ENCODE assay signal across 8 cellular contexts in the genomic region with DNA sequence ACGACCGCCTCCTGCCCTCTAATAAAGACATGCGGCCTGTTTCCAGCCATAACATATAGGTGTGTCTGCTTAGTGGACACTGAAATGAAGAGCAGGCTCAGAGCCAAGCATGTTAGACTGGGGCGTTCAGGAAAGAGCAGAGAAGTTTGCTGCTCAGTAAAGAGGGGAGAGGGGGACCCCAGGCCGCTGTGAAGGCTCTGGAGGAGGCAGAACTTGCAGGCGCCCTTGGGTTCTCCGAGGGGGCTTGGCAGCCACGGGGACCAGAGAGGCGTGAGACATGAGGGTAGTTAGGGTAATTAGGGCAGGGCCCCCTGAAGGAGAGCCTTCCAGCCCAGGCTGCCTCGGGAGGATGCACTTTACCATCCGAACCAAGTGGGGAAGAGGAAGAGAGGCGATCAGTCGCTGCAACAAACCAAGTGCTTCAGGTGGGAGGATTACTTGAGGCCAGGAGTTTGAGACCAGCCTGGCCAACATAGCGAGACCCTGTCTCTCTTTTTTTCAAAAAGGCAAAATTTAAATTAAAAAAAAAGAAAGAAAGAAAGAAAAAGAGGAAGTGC. TPM values are rescaled to one million over a fixed set of nuclear protein-coding genes. Genes with fewer than 3 reads are reported as not detected.
DNase-seq lines count a peak whose midpoint lies in the region; ATAC-seq, FAIRE-seq and TF ChIP-seq lines count a peak whose summit lies in the region.

No MANE protein-coding gene starts in this region.

- no peak for FAIRE-seq in bronchial epithelial cell (lab: Jason Lieb, UNC)

- no peak for ATAC-seq in natural killer cell treated with Interleukin-12 subunit alpha and Interleukin-12 subunit beta and Interleukin-15 and Interleukin-18, amount 100 ng/mL, for 72 hours
- ATAC-seq in sciatic nerve: no peak

- peaks cover 13% of the 10 kb centered on the region for H3K27me3 Mint-ChIP-seq in IgD-negative memory B cell
- peaks cover 15 to 23% of the 10 kb centered on the region in 2 donors for H3K27me3 Mint-ChIP-seq in natural killer cell treated with Interleukin-12 subunit alpha and Interleukin-12 subunit beta and Interleukin-15 and Interleukin-18, amount 100 ng/mL, for 72 hours

- DNase-seq in AG04449 (ENCODE audit: low read depth, low spot score) (no peak), bronchial epithelial cell (ENCODE audit: low read depth) (no peak), NCI-H2227 treated with DMSO at 0.1 percent for 48 hours (lab: John Stamatoyannopoulos, UW) (no peak), NCI-H146 (lab: John Stamatoyannopoulos, UW) (no peak), sciatic nerve (ENCODE audit: low spot score) (no peak), HK-2 (ENCODE audit: unreplicated experiment) (no peak)
- peak; percentile 47 for DNase-seq in natural killer cell treated with Interleukin-12 subunit alpha and Interleukin-12 subunit beta and Interleukin-15 and Interleukin-18, amount 100 ng/mL, for 72 hours (ENCODE audit: low spot score)

- peaks cover 14 to 16% (median 16%) of the 10 kb centered on the region in 3 donors for H3K4me1 Mint-ChIP-seq in IgD-negative memory B cell
- H3K4me1 Mint-ChIP-seq in natural killer cell treated with Interleukin-12 subunit alpha and Interleukin-12 subunit beta and Interleukin-15 and Interleukin-18, amount 100 ng/mL, for 72 hours (ENCODE audit: low read depth in 2 of 2): peaks cover 20 to 30% of the 10 kb centered on the region in 2 donors

- peak overlapping the region in 2 of 3 donors; percentile 83 for H3K27ac Mint-ChIP-seq in IgD-negative memory B cell
- H3K27ac Mint-ChIP-seq in natural killer cell treated with Interleukin-12 subunit alpha and Interleukin-12 subunit beta and Interleukin-15 and Interleukin-18, amount 100 ng/mL, for 72 hours: peak overlapping the region; percentile 65 to 76

- POLR2A ChIA-PET in AG04449 (lab: Yijun Ruan, JAX): no interaction called here

- CTCF ChIA-PET in AG04449 (lab: Yijun Ruan, JAX): interaction anchor here (0.6 to 2.4 kb wide), 8 partner anchors 9 to 324 kb away, joined by 4 to 11 read pairs (median 9); no protein-coding TSS in a partner anchor

- H3K36me3 ChIP-seq in bronchial epithelial cell (ENCODE audit: control insufficient read depth, insufficient read depth, low read length): no peaks in the 10 kb centered on the region

- peak overlapping the region; percentile 86 to 96 (median 92) for H3K4me3 Mint-ChIP-seq in IgD-negative memory B cell
- H3K4me3 Mint-ChIP-seq in natural killer cell treated with Interleukin-12 subunit alpha and Interleukin-12 subunit beta and Interleukin-15 and Interleukin-18, amount 100 ng/mL, for 72 hours: peak overlapping the region; percentile 93

- TF ChIP-seq CTCF in AG04449 (IDR thresholded peaks at IDR 0.05; ENCODE audit: insufficient read depth, low read length, missing control alignments) (no peak), bronchial epithelial cell (IDR thresholded peaks at IDR 0.05; ENCODE audit: insufficient read depth, low read length, severe bottlenecking) (no peak)

- peaks cover 0 to 2% (median 0%) of the 10 kb centered on the region in 3 donors for H3K9me3 Mint-ChIP-seq in IgD-negative memory B cell
- no peaks in the 10 kb centered on the region for H3K9me3 Mint-ChIP-seq in natural killer cell treated with Interleukin-12 subunit alpha and Interleukin-12 subunit beta and Interleukin-15 and Interleukin-18, amount 100 ng/mL, for 72 hours

- no peaks in the 10 kb centered on the region for H3K27me3 ChIP-seq in bronchial epithelial cell (ENCODE audit: control insufficient read depth, insufficient read depth, low read length)

- peak overlapping the region; percentile 46 for H3K4me3 ChIP-seq in AG04449 (ENCODE audit: low read depth, low read length)
- peak overlapping the region; percentile 57 for H3K4me3 ChIP-seq in bronchial epithelial cell (ENCODE audit: low read depth, low read length)

- no peaks in the 10 kb centered on the region for H3K36me3 Mint-ChIP-seq in IgD-negative memory B cell
- H3K36me3 Mint-ChIP-seq in natural killer cell treated with Interleukin-12 subunit alpha and Interleukin-12 subunit beta and Interleukin-15 and Interleukin-18, amount 100 ng/mL, for 72 hours: no peaks in the 10 kb centered on the region

- intact Hi-C loops in sciatic nerve (cut with DNase I): no loop called here

RNA-seq across cellular contexts. Expression of a gene that starts 46.6 kb away (rescaled TPM):
- polyA plus RNA-seq in IgD-negative memory B cell: 38.8 TPM
- 16.3 and 18.1 TPM in 2 replicates for total RNA-seq in bronchial epithelial cell
- 10 to 100 TPM; 22.0 to 22.7 TPM for total RNA-seq in natural killer cell treated with Interleukin-12 subunit alpha and Interleukin-12 subunit beta and Interleukin-15 and Interleukin-18, amount 100 ng/mL, for 72 hours
- 16.8 TPM for total RNA-seq in sciatic nerve
